8 cellular contexts compared by ENCODE assay signal in genomic region chr6:162727347-162728176, GRCh38. TPM values are rescaled to one million over a fixed set of nuclear protein-coding genes. Genes with fewer than 3 reads are reported as not detected.
DNase-seq lines count a peak whose midpoint lies in the region; ATAC-seq, FAIRE-seq and TF ChIP-seq lines count a peak whose summit lies in the region.

Gene PACRG (plus strand): TSS chr6:162727974.
Gene PRKN (minus strand): TSS chr6:162727766.

- DNase-seq in AG09319 (ENCODE audit: extremely low read depth, low read depth), result peak; percentile 96
- peak; percentile 89 for DNase-seq in NCI-H510A treated with DMSO at 0.1 percent for 48 hours (lab: John Stamatoyannopoulos, UW)
- peak; percentile 98 for DNase-seq in activated CD4-positive, alpha-beta memory T cell treated with anti-CD3 and anti-CD28 coated beads for 36 hours
- peak; percentile 98 to 99 (median 99) for DNase-seq in dorsolateral prefrontal cortex
- DNase-seq in HepG2 (ENCODE audit: low spot score), result peak; percentile 98
- peak; percentile 95 for DNase-seq in stimulated activated CD4-positive, alpha-beta T cell treated with anti-CD3 and anti-CD28 coated beads, Interleukin-2, amount 100 ng/mL, for 4 hours (ENCODE audit: low read depth)

- intact Hi-C loops in activated CD4-positive, alpha-beta memory T cell treated with anti-CD3 and anti-CD28 coated beads for 36 hours (cut with micrococcal nuclease), result loop anchor here (2.0 to 5.0 kb wide), 2 partner anchors 687 to 1335 kb away; partner anchors contain the start of gene QKI
- intact Hi-C loops in dorsolateral prefrontal cortex (cut with DNase I) (loop anchor here in 1 of 2 donors (10.0 kb wide), 2 partner anchors 127 to 283 kb away; no protein-coding TSS in a partner anchor), HepG2 (cut with micrococcal nuclease; ENCODE audit: unreplicated experiment) (loop anchor here (10.0 kb wide), 3 partner anchors 473 to 983 kb away; partner anchors contain the start of gene QKI)

- peaks cover 9% of the 10 kb centered on the region for H3K4me1 Mint-ChIP-seq in activated CD4-positive, alpha-beta memory T cell treated with anti-CD3 and anti-CD28 coated beads for 36 hours (ENCODE audit: low read depth)

- H2AFZ ChIP-seq in HepG2 (ENCODE audit: low read length), result peak within 1 kb of the TSS; percentile 78

- H3K9me3 Mint-ChIP-seq in activated CD4-positive, alpha-beta memory T cell treated with anti-CD3 and anti-CD28 coated beads for 36 hours, result peaks cover 4% of the 10 kb centered on the region

- H3K27me3 ChIP-seq in dorsolateral prefrontal cortex, result no peaks in the 10 kb centered on the region
- H3K27me3 ChIP-seq in HepG2 (ENCODE audit: control insufficient read depth in 1 of 2, insufficient read depth in 2 of 2, low read length in 2 of 2), result no peaks in the 10 kb centered on the region

- no peak; the same call in none of the 2 replicates for TF ChIP-seq RAD21 in HepG2 (CRISPR knock-in tag; IDR thresholded peaks at IDR 0.05)

- in situ Hi-C loops in HepG2 (cut with HindIII; ENCODE audit: extremely low pct_ligation_motif_present, low pct_unique_long_range_greater_than_20kb), result loop anchor here (25.0 kb wide), 1 partner anchor 890 kb away; no protein-coding TSS in a partner anchor

- H3K27ac ChIP-seq in dorsolateral prefrontal cortex, result peak within 1 kb of the TSS in 58 of 59 donors; percentile 13 to 96 (median 86)
- peak within 1 kb of the TSS; percentile 4 for H3K27ac ChIP-seq in HepG2 (ENCODE audit: extremely low read length, insufficient read depth, low read length)

- H3K36me3 ChIP-seq in HepG2 (replicated peaks in 1 of 2; ENCODE audit: control insufficient read depth in 1 of 2, insufficient read depth in 2 of 2, low read length in 2 of 2), result no peaks in the 10 kb centered on the region

- no peaks in the 10 kb centered on the region for H3K36me3 Mint-ChIP-seq in activated CD4-positive, alpha-beta memory T cell treated with anti-CD3 and anti-CD28 coated beads for 36 hours

- peak; percentile 96 for ATAC-seq in GM19043 (IDR thresholded peaks at IDR 0.05; ENCODE audit: low read depth, unreplicated experiment)
- ATAC-seq in HG03378 (IDR thresholded peaks at IDR 0.05; ENCODE audit: unreplicated experiment), result peak; percentile 92
- peak; percentile 98 for ATAC-seq in HepG2

- H3K27ac Mint-ChIP-seq in activated CD4-positive, alpha-beta memory T cell treated with anti-CD3 and anti-CD28 coated beads for 36 hours, result peak within 1 kb of the TSS; percentile 57

- peaks cover 14% of the 10 kb centered on the region for H3K4me1 ChIP-seq in HepG2 (ENCODE audit: insufficient read depth, low read length)

- H3K9me3 ChIP-seq in HepG2 (ENCODE audit: low read length), result no peaks in the 10 kb centered on the region

- peak within 1 kb of the TSS; percentile 39 to 99 (median 90) for H3K4me3 ChIP-seq in dorsolateral prefrontal cortex
- peak within 1 kb of the TSS; percentile 70 to 80 (median 74) for H3K4me3 ChIP-seq in HepG2 (replicated peaks in 1 of 3; ENCODE audit: insufficient read depth in 1 of 3, low read depth in 2 of 3, low read length in 3 of 3)

- no TSS peak for BruUV-seq in HepG2 (replicated peaks; lab: Mats Ljungman, UMichigan)

- H3K27me3 Mint-ChIP-seq in activated CD4-positive, alpha-beta memory T cell treated with anti-CD3 and anti-CD28 coated beads for 36 hours, result peaks cover 2% of the 10 kb centered on the region

- TF ChIP-seq EP300 in HepG2 (IDR thresholded peaks at IDR 0.05; ENCODE audit: low read depth in 2 of 2, low read length in 2 of 2) (peak; percentile 58 to 66; a peak in 3 of 4 replicates), HepG2 (CRISPR knock-in tag; IDR thresholded peaks at IDR 0.05; ENCODE audit: borderline replicate concordance) (no peak; the same call in 1 of the 2 replicates)

- POLR2A ChIA-PET in activated CD4-positive, alpha-beta memory T cell treated with anti-CD3 and anti-CD28 coated beads for 36 hours (lab: Charles Lee), result interaction anchor here (0.5 kb wide), 1 partner anchor 14 kb away, joined by 4 read pairs; no protein-coding TSS in a partner anchor
- POLR2A ChIA-PET in HepG2 (lab: Yijun Ruan, JAX), result no interaction called here

- H3K9ac ChIP-seq in HepG2 (ENCODE audit: insufficient read depth, low read depth, low read length), result peak within 1 kb of the TSS; percentile 78

- TF ChIP-seq POLR2A in HepG2 (IDR thresholded peaks at IDR 0.05; ENCODE audit: insufficient read depth in 1 of 2, low read depth in 2 of 2, low read length in 2 of 2), result peak; percentile 66 to 76; a peak in 3 of 4 replicates

- TF ChIP-seq CTCF in AG09319 (IDR thresholded peaks at IDR 0.05; ENCODE audit: low read depth, low read length) (no peak), dorsolateral prefrontal cortex (IDR thresholded peaks at IDR 0.05 in 54 of 56, conservative IDR thresholded peaks at IDR 0.05 in 2 of 56; ENCODE audit: low read depth in 1 of 56, partially characterized antibody in 56 of 56) (peak in 18 of 56 donors; percentile 3 to 47 (median 26)), HepG2 (CRISPR knock-in tag; IDR thresholded peaks at IDR 0.05) (peak; percentile 35; the same call in 1 of the 2 replicates)

- peak within 1 kb of the TSS; percentile 83 for H3K4me3 Mint-ChIP-seq in activated CD4-positive, alpha-beta memory T cell treated with anti-CD3 and anti-CD28 coated beads for 36 hours

- no peaks in the 10 kb centered on the region for H3K79me2 ChIP-seq in HepG2 (ENCODE audit: insufficient read depth, low read length)

- no peaks in the 10 kb centered on the region for H4K20me1 ChIP-seq in HepG2 (ENCODE audit: insufficient read depth, low read length)

- FAIRE-seq in HepG2 (lab: Jason Lieb, UNC), result peak; percentile 55

- peak within 1 kb of the TSS; percentile 75 for H3K4me2 ChIP-seq in HepG2 (ENCODE audit: low read depth, low read length)

- WGBS in HepG2 (ENCODE audit: low lambda C conversion rate), result 2% methylated on average over 6 of the region's 79 CpGs

- CTCF ChIA-PET in activated CD4-positive, alpha-beta memory T cell treated with anti-CD3 and anti-CD28 coated beads for 36 hours (lab: Charles Lee), result interaction anchor here (0.7 kb wide), 1 partner anchor 488 kb away, joined by 3 read pairs; no protein-coding TSS in a partner anchor
- CTCF ChIA-PET in HepG2 (lab: Yijun Ruan, JAX; ENCODE audit: low intra/inter-chr PET ratio, low total read pairs), result no interaction called here

RNA-seq across cellular contexts. Expression of gene PACRG, which starts in this region (rescaled TPM):
- not detected for total RNA-seq in activated CD4-positive, alpha-beta memory T cell treated with anti-CD3 and anti-CD28 coated beads for 36 hours
- total RNA-seq in dorsolateral prefrontal cortex, result 10 to 100 TPM in 100 of 120 experiments, 1 to 10 TPM in 20; 4.8 to 37.4 (median 13.1) TPM
- 0.13 TPM in 1 of 2 replicates, not detected in the other for total RNA-seq in HepG2 (2016; rRNA removed; fragmentation: Illumina TruSeq; extraction: Trizol)
- total RNA-seq in HepG2 (2016; cell fraction: cytosol; rRNA removed; fragmentation: Illumina TruSeq; extraction: Trizol; ENCODE audit: low read depth), result not detected in 2 replicates
- 0.19 TPM in 1 of 2 replicates, not detected in the other for total RNA-seq in HepG2 (2016; cell fraction: insoluble cytoplasmic fraction; rRNA removed; fragmentation: Illumina TruSeq; extraction: Trizol)
- not detected in 2 replicates for total RNA-seq in HepG2 (2016; cell fraction: membrane; rRNA removed; fragmentation: Illumina TruSeq; extraction: Trizol)
- not detected in 2 replicates for total RNA-seq in HepG2 (2016; cell fraction: nucleus; rRNA removed; fragmentation: Illumina TruSeq; extraction: Trizol)
- polyA plus RNA-seq in HepG2 (2011; rRNA removed), result not detected in 2 replicates
- polyA plus RNA-seq in HepG2 (2011; cell fraction: cytosol; rRNA removed), result not detected in 2 replicates
- not detected in 2 replicates for polyA plus RNA-seq in HepG2 (2011; cell fraction: nucleus; rRNA removed)
- 0.43 TPM in 1 of 2 replicates, not detected in the other for polyA plus RNA-seq in HepG2 (2012)
- polyA plus RNA-seq in HepG2 (2016; cell fraction: cytosol; fragmentation: Illumina TruSeq; extraction: Trizol; ENCODE audit: low read depth), result 0.14 TPM in 1 of 2 replicates, not detected in the other
- polyA plus RNA-seq in HepG2 (2016; cell fraction: insoluble cytoplasmic fraction; fragmentation: Illumina TruSeq; extraction: Trizol; ENCODE audit: low read depth), result not detected in 2 replicates
- not detected in 2 replicates for polyA plus RNA-seq in HepG2 (2016; cell fraction: membrane; fragmentation: Illumina TruSeq; extraction: Trizol; ENCODE audit: low read depth)
- polyA plus RNA-seq in HepG2 (2016; cell fraction: nucleus; fragmentation: Illumina TruSeq; extraction: Trizol; ENCODE audit: insufficient read depth, low read depth), result not detected in 2 replicates
- polyA minus RNA-seq in HepG2 (2011; rRNA and poly(A)+ RNA removed; ENCODE audit: low replicate concordance), result 0.12 TPM in 1 of 2 replicates, not detected in the other
- polyA minus RNA-seq in HepG2 (2011; cell fraction: cytosol; rRNA and poly(A)+ RNA removed), result not detected in 2 replicates
- polyA minus RNA-seq in HepG2 (2011; cell fraction: nucleus; rRNA and poly(A)+ RNA removed), result not detected in 2 replicates

RNA-seq across cellular contexts. Expression of gene PRKN, which starts in this region (rescaled TPM):
- total RNA-seq in activated CD4-positive, alpha-beta memory T cell treated with anti-CD3 and anti-CD28 coated beads for 36 hours, result under 1 TPM; 0.82 to 1.00 TPM
- total RNA-seq in dorsolateral prefrontal cortex, result 10 to 100 TPM; 13.1 to 41.5 (median 26.1) TPM
- total RNA-seq in HepG2 (2016; rRNA removed; fragmentation: Illumina TruSeq; extraction: Trizol), result 0.18 and 0.31 TPM in 2 replicates
- total RNA-seq in HepG2 (2016; cell fraction: cytosol; rRNA removed; fragmentation: Illumina TruSeq; extraction: Trizol; ENCODE audit: low read depth), result 0.09 TPM in 1 of 2 replicates, not detected in the other
- 0.19 TPM in 1 of 2 replicates, not detected in the other for total RNA-seq in HepG2 (2016; cell fraction: insoluble cytoplasmic fraction; rRNA removed; fragmentation: Illumina TruSeq; extraction: Trizol)
- 0.07 and 0.28 TPM in 2 replicates for total RNA-seq in HepG2 (2016; cell fraction: membrane; rRNA removed; fragmentation: Illumina TruSeq; extraction: Trizol)
- total RNA-seq in HepG2 (2016; cell fraction: nucleus; rRNA removed; fragmentation: Illumina TruSeq; extraction: Trizol), result 2.4 and 4.3 TPM in 2 replicates
- 0.44 and 0.50 TPM in 2 replicates for polyA plus RNA-seq in HepG2 (2011; rRNA removed)
- polyA plus RNA-seq in HepG2 (2011; cell fraction: cytosol; rRNA removed), result 0.39 and 0.62 TPM in 2 replicates
- polyA plus RNA-seq in HepG2 (2011; cell fraction: nucleus; rRNA removed), result 0.50 and 0.80 TPM in 2 replicates
- polyA plus RNA-seq in HepG2 (2012), result 1.2 and 1.3 TPM in 2 replicates
- polyA plus RNA-seq in HepG2 (2016; cell fraction: cytosol; fragmentation: Illumina TruSeq; extraction: Trizol; ENCODE audit: low read depth), result 0.15 TPM in 1 of 2 replicates, not detected in the other
- polyA plus RNA-seq in HepG2 (2016; cell fraction: insoluble cytoplasmic fraction; fragmentation: Illumina TruSeq; extraction: Trizol; ENCODE audit: low read depth), result not detected in 2 replicates
- 0.17 and 0.49 TPM in 2 replicates for polyA plus RNA-seq in HepG2 (2016; cell fraction: membrane; fragmentation: Illumina TruSeq; extraction: Trizol; ENCODE audit: low read depth)
- polyA plus RNA-seq in HepG2 (2016; cell fraction: nucleus; fragmentation: Illumina TruSeq; extraction: Trizol; ENCODE audit: insufficient read depth, low read depth), result not detected in 2 replicates
- polyA minus RNA-seq in HepG2 (2011; rRNA and poly(A)+ RNA removed; ENCODE audit: low replicate concordance), result 1.9 TPM in 1 of 2 replicates, not detected in the other
- polyA minus RNA-seq in HepG2 (2011; cell fraction: cytosol; rRNA and poly(A)+ RNA removed), result 0.59 TPM in 1 of 2 replicates, not detected in the other
- polyA minus RNA-seq in HepG2 (2011; cell fraction: nucleus; rRNA and poly(A)+ RNA removed), result 12.2 and 16.7 TPM in 2 replicates

Comparison
In these comparisons a context has a peak if more than half of its experiments do, and no peak if none do; other contexts are left out.
1. Peak in every context shown above with its lines: DNase-seq, ATAC-seq, H3K4me3 ChIP-seq and H3K27ac ChIP-seq.
2. RNA of gene PACRG (total RNA-seq): 4.8 to 37.4 TPM in dorsolateral prefrontal cortex; 0.13 to 0.19 TPM in HepG2 and not detected in activated CD4-positive, alpha-beta memory T cell treated with anti-CD3 and anti-CD28 coated beads for 36 hours; every median in the first group is over 4 times any median in the second.
3. Peak in DNase-seq in activated CD4-positive, alpha-beta memory T cell treated with anti-CD3 and anti-CD28 coated beads for 36 hours; RNA of the genes that start here not detected or under 1 TPM.